ENCODE assay signal across 8 cellular contexts in genomic region chr10:92559051-92559450, GRCh38.
"Had no signal": no experiment of that assay in that cellular context is flagged by ENCODE, and none has a peak within 500 bp of the region (broad histone marks: within the 10 kb centered on the region; RNA-seq: fewer than 3 reads in every experiment).

No MANE protein-coding gene starts in this region.

- FAIRE-seq: H1, HTR-8/SVneo, K562 had no signal

- H3K27ac ChIP-seq: GM23248 had no signal

- H3K4me3 ChIP-seq: GM23248, HAP-1, K562 had no signal

- H2AFZ ChIP-seq: GM23248 had no signal

- DNase-seq: GM23248, H7, IMR-90, KG1 had no signal
